In the genomic region with DNA sequence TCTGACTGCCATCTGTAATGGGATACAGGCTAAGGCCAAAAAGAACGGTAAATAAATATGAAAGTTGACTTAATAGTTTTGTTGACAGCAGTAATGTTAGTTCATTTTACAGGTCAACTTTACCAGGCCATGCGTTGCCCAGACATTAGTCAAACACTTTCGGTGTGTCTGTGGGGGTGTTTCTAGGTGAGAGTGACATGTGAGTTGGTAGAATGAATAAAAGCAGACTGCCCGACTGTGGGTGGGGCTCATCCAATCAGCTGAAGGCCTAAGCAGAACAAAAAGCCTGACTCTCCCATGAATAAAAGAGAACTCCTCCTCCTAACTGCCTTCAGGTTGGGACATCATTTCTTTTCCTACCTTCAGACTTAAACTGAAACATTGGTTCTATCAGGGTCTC, we compare ENCODE assay signal across 22 cellular contexts.
"Had no signal": no experiment of that assay in that cellular context is flagged by ENCODE, and none has a peak within 500 bp of the region (broad histone marks: within the 10 kb centered on the region; RNA-seq: fewer than 3 reads in every experiment).

No MANE protein-coding gene starts in this region.

- H3K27me3 Mint-ChIP-seq: progenitor cell of endocrine pancreas had no signal

- H3K4me1 ChIP-seq: pancreas, uterus had no signal

- H3K9me3 Mint-ChIP-seq: naive thymus-derived CD4-positive, alpha-beta T cell; neural progenitor cell had no signal

- H3K4me3 ChIP-seq: dorsolateral prefrontal cortex, esophagus squamous epithelium, gastroesophageal sphincter, neural progenitor cell, pancreas, tibial artery, upper lobe of left lung, uterus had no signal

- H3K36me3 Mint-ChIP-seq: naive thymus-derived CD4-positive, alpha-beta T cell; neural progenitor cell had no signal

- H3K36me3 ChIP-seq: esophagus squamous epithelium, gastroesophageal sphincter, neural progenitor cell, pancreas, tibial artery, upper lobe of left lung, uterus had no signal

- DNase-seq: cortex of kidney; dorsolateral prefrontal cortex; effector CD8-positive, alpha-beta T cell; esophagus squamous epithelium; foreskin fibroblast; kidney; left cardiac atrium; naive thymus-derived CD4-positive, alpha-beta T cell; nucleus accumbens; pancreas; right cardiac atrium; small intestine; stimulated activated CD4-positive, alpha-beta T cell treated with anti-CD3 and anti-CD28 coated beads, Interleukin-12 subunit alpha, Interleukin-12 subunit beta, amount 100 ng/mL, for 4 hours; stimulated activated CD4-positive, alpha-beta T cell treated with anti-CD3 and anti-CD28 coated beads, Interleukin-2, amount 100 ng/mL, for 48 hours; stimulated activated naive CD4-positive, alpha-beta T cell treated with Interleukin-2 at 50 U/mL for 16 hours; tibial artery; upper lobe of left lung; uterus had no signal

- H3K4me2 ChIP-seq: neural progenitor cell had no signal

- H3K9me3 ChIP-seq: esophagus squamous epithelium, gastroesophageal sphincter, pancreas, tibial artery, upper lobe of left lung, uterus had no signal

- ATAC-seq: gastroesophageal sphincter; left cardiac atrium; naive thymus-derived CD4-positive, alpha-beta T cell; pancreas; right cardiac atrium had no signal

- H3K9ac ChIP-seq: neural progenitor cell had no signal

- H3K27ac Mint-ChIP-seq: naive thymus-derived CD4-positive, alpha-beta T cell; neural progenitor cell; progenitor cell of endocrine pancreas had no signal

- H3K4me3 Mint-ChIP-seq: naive thymus-derived CD4-positive, alpha-beta T cell; neural progenitor cell had no signal

- H3K27me3 ChIP-seq: dorsolateral prefrontal cortex, esophagus squamous epithelium, neural progenitor cell, tibial artery, upper lobe of left lung, uterus had no signal

- H3K27ac ChIP-seq: dorsolateral prefrontal cortex, epithelial cell of prostate, esophagus squamous epithelium, gastroesophageal sphincter, neural progenitor cell, pancreas, tibial artery had no signal
